17 cellular contexts compared by ENCODE assay signal in the genomic region with DNA sequence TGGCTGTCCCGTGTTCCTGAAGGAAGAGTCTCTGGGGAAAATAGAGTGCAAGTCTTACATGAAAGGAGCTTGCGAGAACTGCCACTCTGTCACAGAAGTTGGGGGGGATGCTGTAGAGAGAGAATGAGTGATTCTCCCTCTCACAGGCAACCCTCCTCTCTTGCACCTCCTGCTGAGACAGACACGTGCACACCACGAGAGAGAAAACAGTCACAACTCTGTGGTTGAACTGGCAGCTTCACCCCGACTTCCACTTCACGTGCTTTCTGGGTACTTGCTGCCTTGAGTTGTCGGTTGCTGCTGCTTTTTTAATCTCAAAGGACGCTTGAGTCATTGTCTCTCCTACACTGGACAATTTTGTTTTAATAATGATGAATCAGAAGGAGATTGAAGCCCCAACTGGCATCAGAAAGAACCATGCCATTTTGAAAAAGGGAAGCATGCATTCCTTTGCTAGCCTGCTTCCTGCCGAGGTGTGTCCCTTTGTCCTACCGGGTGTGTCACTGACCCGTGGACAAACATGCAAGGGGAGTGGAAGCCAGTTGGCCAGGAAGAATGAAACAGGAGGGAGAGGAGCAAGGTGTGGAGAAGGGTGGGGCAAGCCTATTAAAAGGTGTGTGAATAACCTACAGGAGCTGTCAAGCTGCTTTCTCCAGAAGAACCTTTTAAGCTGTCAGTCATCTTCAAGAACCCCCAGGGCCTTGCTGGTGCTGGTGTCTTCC.
A peak's percentile ranks its signal among the peaks of the same experiment; 100 is the strongest.
DNase-seq lines count a peak whose midpoint lies in the region; ATAC-seq lines count a peak whose summit lies in the region.
"Had no signal": no experiment of that assay in that cellular context is flagged by ENCODE, and none has a peak within 500 bp of the region (broad histone marks: within the 10 kb centered on the region; RNA-seq: fewer than 3 reads in every experiment).

No MANE protein-coding gene starts in this region.

- H3K9me3 ChIP-seq in BLaER1 treated with 17β-estradiol and CSF1 and Interleukin-3, amounts not matched to agents 10 nM and 100 nM (replicated peaks in 1 of 11) = no peaks in the 10 kb centered on the region

- H3K4me2 ChIP-seq in BLaER1 treated with 17β-estradiol and CSF1 and Interleukin-3, amounts not matched to agents 10 nM and 100 nM = peak overlapping the region in 6 of 11 experiments; percentile 11 to 57 (median 44); a peak in 10 of 22 replicates

- DNase-seq in Jurkat, Clone E6-1 (ENCODE audit: low read depth, low spot score) = peak; percentile 16
- DNase-seq in SW480 (ENCODE audit: low spot score) (peak; percentile 91), kidney tubule cell (ENCODE audit: low spot score) (peak; percentile 33), HK-2 (ENCODE audit: unreplicated experiment) (no peak), cardiac septum (ENCODE audit: low spot score) (no peak), dedifferentiated amniotic fluid mesenchymal stem cell (ENCODE audit: extremely low spot score) (no peak)
- DNase-seq: activated CD8-positive, alpha-beta T cell treated with anti-CD3 and anti-CD28 coated beads for 36 hours; activated effector memory CD4-positive, alpha-beta T cell treated with Interleukin-2 at 50 U/mL for 16 hours; aorta; NCI-H1694 treated with DMSO at 0.1 percent for 48 hours; NCI-H526 treated with DMSO at 0.1 percent for 48 hours; occipital lobe; SHP77; stimulated activated naive CD4-positive, alpha-beta T cell had no signal

- no peaks in the 10 kb centered on the region for H3K27me3 ChIP-seq in BLaER1 treated with 17β-estradiol and CSF1 and Interleukin-3, amounts not matched to agents 10 nM and 100 nM

- no peak overlapping the region for H3K9ac ChIP-seq in BLaER1 treated with 17β-estradiol and CSF1 and Interleukin-3, amounts not matched to agents 10 nM and 100 nM

- H3K27ac ChIP-seq in BLaER1 treated with 17β-estradiol and CSF1 and Interleukin-3, amounts not matched to agents 10 nM and 100 nM = no peak overlapping the region

- intact Hi-C loops in cardiac septum (cut with DNase I) = no loop called here

- H4K20me1 ChIP-seq in BLaER1 treated with 17β-estradiol and CSF1 and Interleukin-3, amounts not matched to agents 10 nM and 100 nM = no peaks in the 10 kb centered on the region

- no peak overlapping the region for H3K4me3 ChIP-seq in BLaER1 treated with 17β-estradiol and CSF1 and Interleukin-3, amounts not matched to agents 10 nM and 100 nM
- no peak overlapping the region for H3K4me3 ChIP-seq in Jurkat, Clone E6-1 (ENCODE audit: low read length)
- H3K4me3 ChIP-seq: K562 had no signal

- H3K4me1 ChIP-seq in BLaER1 treated with 17β-estradiol and CSF1 and Interleukin-3, amounts not matched to agents 10 nM and 100 nM = peaks cover 0 to 12% (median 0%) of the 10 kb centered on the region in 10 experiments; a peak in 6 of 20 replicates

- no peaks in the 10 kb centered on the region for H3K36me3 ChIP-seq in BLaER1 treated with 17β-estradiol and CSF1 and Interleukin-3, amounts not matched to agents 10 nM and 100 nM

- no peak for ATAC-seq in HG03045 (IDR thresholded peaks at IDR 0.05; ENCODE audit: unreplicated experiment)
- ATAC-seq: activated CD8-positive, alpha-beta T cell treated with anti-CD3 and anti-CD28 coated beads for 36 hours; K562 had no signal

Comparison
In these comparisons a context has a peak if more than half of its experiments do, and no peak if none do; other contexts are left out.
1. DNase-seq: peak in Jurkat, Clone E6-1 (single experiment), SW480 (single experiment) and kidney tubule cell (single experiment); none in HK-2 (single experiment), cardiac septum (single experiment) and dedifferentiated amniotic fluid mesenchymal stem cell (single experiment).